ENCODE assay signal across 1 cellular context in the genomic region with DNA sequence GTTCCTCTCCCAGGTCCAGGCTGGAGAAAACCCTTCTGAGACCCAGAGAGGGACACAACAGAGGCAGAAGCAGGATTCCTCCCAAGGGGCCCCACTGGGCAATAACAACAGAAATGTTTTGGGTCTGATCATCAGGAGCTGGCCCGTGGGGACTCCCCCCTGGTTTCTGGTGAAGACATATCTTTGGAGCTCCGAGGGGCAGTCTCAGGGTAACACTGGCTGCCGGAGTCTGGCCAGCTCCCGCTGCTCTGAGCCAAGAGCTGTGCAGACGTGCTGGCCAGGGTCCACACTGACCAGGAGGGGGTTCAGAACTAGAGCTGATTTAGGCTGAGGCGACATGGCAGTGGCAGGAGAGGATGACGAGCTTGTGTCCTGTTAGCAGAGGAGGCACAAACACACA.
TF ChIP-seq lines count a peak whose summit lies in the region.

No MANE protein-coding gene starts in this region.

TF ChIP-seq in HepG2, 621 proteins besides CTCF, POLR2A, EP300 and RAD21 (continued from another document):
- TF ChIP-seq, protein P1, sequence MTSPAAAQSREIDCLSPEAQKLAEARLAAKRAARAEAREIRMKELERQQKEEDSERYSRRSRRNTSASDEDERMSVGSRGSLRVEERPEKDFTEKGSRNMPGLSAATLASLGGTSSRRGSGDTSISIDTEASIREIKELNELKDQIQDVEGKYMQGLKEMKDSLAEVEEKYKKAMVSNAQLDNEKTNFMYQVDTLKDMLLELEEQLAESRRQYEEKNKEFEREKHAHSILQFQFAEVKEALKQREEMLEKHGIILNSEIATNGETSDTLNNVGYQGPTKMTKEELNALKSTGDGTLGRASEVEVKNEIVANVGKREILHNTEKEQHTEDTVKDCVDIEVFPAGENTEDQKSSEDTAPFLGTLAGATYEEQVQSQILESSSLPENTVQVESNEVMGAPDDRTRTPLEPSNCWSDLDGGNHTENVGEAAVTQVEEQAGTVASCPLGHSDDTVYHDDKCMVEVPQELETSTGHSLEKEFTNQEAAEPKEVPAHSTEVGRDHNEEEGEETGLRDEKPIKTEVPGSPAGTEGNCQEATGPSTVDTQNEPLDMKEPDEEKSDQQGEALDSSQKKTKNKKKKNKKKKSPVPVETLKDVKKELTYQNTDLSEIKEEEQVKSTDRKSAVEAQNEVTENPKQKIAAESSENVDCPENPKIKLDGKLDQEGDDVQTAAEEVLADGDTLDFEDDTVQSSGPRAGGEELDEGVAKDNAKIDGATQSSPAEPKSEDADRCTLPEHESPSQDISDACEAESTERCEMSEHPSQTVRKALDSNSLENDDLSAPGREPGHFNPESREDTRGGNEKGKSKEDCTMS (CRISPR knock-in tag; conservative IDR thresholded peaks at IDR 0.05), result no peak
- TF ChIP-seq ZC3H4 (CRISPR knock-in tag; IDR thresholded peaks at IDR 0.05; ENCODE audit: borderline replicate concordance) (no peak), SIN3A (IDR thresholded peaks at IDR 0.05; ENCODE audit: borderline replicate concordance, low read depth, low read length) (no peak), FOXK1 (CRISPR knock-in tag; IDR thresholded peaks at IDR 0.05; ENCODE audit: borderline replicate concordance, low read depth) (no peak), PREB (CRISPR knock-in tag; IDR thresholded peaks at IDR 0.05) (no peak), NCOA2 (CRISPR knock-in tag; IDR thresholded peaks at IDR 0.05) (no peak), BORCS8-MEF2B (CRISPR knock-in tag; IDR thresholded peaks at IDR 0.05) (no peak), ZNF224 (CRISPR knock-in tag; IDR thresholded peaks at IDR 0.05) (no peak)
- TF ChIP-seq, protein P2, sequence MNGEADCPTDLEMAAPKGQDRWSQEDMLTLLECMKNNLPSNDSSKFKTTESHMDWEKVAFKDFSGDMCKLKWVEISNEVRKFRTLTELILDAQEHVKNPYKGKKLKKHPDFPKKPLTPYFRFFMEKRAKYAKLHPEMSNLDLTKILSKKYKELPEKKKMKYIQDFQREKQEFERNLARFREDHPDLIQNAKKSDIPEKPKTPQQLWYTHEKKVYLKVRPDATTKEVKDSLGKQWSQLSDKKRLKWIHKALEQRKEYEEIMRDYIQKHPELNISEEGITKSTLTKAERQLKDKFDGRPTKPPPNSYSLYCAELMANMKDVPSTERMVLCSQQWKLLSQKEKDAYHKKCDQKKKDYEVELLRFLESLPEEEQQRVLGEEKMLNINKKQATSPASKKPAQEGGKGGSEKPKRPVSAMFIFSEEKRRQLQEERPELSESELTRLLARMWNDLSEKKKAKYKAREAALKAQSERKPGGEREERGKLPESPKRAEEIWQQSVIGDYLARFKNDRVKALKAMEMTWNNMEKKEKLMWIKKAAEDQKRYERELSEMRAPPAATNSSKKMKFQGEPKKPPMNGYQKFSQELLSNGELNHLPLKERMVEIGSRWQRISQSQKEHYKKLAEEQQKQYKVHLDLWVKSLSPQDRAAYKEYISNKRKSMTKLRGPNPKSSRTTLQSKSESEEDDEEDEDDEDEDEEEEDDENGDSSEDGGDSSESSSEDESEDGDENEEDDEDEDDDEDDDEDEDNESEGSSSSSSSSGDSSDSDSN (CRISPR knock-in tag; IDR thresholded peaks at IDR 0.05), result no peak
- TF ChIP-seq, protein P3, sequence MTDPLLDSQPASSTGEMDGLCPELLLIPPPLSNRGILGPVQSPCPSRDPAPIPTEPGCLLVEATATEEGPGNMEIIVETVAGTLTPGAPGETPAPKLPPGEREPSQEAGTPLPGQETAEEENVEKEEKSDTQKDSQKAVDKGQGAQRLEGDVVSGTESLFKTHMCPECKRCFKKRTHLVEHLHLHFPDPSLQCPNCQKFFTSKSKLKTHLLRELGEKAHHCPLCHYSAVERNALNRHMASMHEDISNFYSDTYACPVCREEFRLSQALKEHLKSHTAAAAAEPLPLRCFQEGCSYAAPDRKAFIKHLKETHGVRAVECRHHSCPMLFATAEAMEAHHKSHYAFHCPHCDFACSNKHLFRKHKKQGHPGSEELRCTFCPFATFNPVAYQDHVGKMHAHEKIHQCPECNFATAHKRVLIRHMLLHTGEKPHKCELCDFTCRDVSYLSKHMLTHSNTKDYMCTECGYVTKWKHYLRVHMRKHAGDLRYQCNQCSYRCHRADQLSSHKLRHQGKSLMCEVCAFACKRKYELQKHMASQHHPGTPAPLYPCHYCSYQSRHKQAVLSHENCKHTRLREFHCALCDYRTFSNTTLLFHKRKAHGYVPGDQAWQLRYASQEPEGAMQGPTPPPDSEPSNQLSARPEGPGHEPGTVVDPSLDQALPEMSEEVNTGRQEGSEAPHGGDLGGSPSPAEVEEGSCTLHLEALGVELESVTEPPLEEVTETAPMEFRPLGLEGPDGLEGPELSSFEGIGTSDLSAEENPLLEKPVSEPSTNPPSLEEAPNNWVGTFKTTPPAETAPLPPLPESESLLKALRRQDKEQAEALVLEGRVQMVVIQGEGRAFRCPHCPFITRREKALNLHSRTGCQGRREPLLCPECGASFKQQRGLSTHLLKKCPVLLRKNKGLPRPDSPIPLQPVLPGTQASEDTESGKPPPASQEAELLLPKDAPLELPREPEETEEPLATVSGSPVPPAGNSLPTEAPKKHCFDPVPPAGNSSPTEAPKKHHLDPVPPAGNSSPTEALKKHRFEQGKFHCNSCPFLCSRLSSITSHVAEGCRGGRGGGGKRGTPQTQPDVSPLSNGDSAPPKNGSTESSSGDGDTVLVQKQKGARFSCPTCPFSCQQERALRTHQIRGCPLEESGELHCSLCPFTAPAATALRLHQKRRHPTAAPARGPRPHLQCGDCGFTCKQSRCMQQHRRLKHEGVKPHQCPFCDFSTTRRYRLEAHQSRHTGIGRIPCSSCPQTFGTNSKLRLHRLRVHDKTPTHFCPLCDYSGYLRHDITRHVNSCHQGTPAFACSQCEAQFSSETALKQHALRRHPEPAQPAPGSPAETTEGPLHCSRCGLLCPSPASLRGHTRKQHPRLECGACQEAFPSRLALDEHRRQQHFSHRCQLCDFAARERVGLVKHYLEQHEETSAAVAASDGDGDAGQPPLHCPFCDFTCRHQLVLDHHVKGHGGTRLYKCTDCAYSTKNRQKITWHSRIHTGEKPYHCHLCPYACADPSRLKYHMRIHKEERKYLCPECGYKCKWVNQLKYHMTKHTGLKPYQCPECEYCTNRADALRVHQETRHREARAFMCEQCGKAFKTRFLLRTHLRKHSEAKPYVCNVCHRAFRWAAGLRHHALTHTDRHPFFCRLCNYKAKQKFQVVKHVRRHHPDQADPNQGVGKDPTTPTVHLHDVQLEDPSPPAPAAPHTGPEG (CRISPR knock-in tag; IDR thresholded peaks at IDR 0.05), result no peak
- TF ChIP-seq, protein P4, sequence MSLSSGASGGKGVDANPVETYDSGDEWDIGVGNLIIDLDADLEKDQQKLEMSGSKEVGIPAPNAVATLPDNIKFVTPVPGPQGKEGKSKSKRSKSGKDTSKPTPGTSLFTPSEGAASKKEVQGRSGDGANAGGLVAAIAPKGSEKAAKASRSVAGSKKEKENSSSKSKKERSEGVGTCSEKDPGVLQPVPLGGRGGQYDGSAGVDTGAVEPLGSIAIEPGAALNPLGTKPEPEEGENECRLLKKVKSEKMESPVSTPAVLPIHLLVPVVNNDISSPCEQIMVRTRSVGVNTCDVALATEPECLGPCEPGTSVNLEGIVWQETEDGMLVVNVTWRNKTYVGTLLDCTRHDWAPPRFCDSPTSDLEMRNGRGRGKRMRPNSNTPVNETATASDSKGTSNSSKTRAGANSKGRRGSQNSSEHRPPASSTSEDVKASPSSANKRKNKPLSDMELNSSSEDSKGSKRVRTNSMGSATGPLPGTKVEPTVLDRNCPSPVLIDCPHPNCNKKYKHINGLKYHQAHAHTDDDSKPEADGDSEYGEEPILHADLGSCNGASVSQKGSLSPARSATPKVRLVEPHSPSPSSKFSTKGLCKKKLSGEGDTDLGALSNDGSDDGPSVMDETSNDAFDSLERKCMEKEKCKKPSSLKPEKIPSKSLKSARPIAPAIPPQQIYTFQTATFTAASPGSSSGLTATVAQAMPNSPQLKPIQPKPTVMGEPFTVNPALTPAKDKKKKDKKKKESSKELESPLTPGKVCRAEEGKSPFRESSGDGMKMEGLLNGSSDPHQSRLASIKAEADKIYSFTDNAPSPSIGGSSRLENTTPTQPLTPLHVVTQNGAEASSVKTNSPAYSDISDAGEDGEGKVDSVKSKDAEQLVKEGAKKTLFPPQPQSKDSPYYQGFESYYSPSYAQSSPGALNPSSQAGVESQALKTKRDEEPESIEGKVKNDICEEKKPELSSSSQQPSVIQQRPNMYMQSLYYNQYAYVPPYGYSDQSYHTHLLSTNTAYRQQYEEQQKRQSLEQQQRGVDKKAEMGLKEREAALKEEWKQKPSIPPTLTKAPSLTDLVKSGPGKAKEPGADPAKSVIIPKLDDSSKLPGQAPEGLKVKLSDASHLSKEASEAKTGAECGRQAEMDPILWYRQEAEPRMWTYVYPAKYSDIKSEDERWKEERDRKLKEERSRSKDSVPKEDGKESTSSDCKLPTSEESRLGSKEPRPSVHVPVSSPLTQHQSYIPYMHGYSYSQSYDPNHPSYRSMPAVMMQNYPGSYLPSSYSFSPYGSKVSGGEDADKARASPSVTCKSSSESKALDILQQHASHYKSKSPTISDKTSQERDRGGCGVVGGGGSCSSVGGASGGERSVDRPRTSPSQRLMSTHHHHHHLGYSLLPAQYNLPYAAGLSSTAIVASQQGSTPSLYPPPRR (CRISPR knock-in tag; IDR thresholded peaks at IDR 0.05; ENCODE audit: borderline replicate concordance), result no peak
TF ChIP-seq in HepG2: peak in this region for 0.
